ENCODE assay signal across 18 cellular contexts in the genomic region with DNA sequence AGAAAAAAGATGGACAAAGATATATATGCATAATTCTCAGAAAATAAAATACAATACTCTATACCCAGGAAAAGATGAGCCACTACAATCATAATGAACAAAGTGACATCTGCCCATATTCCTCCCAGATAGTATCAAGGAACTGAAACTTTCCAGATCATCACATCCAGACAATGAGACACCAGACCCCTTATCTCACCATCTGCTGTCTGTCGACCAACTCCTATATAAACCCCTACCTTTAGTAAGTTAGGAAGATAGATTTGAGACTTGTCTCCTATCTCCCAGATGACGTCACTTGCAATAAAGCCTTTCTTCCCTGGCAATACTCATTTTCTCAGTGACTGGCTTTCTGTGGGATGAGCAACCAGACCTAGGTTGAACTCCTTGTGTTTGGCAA.
DNase-seq lines count a peak whose midpoint lies in the region; ATAC-seq lines count a peak whose summit lies in the region.
"Had no signal": no experiment of that assay in that cellular context is flagged by ENCODE, and none has a peak within 500 bp of the region (broad histone marks: within the 10 kb centered on the region; RNA-seq: fewer than 3 reads in every experiment).

No MANE protein-coding gene starts in this region.

- H3K9ac ChIP-seq in BLaER1 treated with 17β-estradiol and CSF1 and Interleukin-3, amounts not matched to agents 10 nM and 100 nM: no peak overlapping the region; a peak in 1 of 22 replicates

- H3K27me3 ChIP-seq in BLaER1 treated with 17β-estradiol and CSF1 and Interleukin-3, amounts not matched to agents 10 nM and 100 nM: no peaks in the 10 kb centered on the region
- H3K27me3 ChIP-seq: spleen, uterus had no signal

- H3K4me1 ChIP-seq in BLaER1 treated with 17β-estradiol and CSF1 and Interleukin-3, amounts not matched to agents 10 nM and 100 nM: peaks cover 35 to 48% (median 44%) of the 10 kb centered on the region in 10 experiments
- H3K4me1 ChIP-seq: left ventricle myocardium inferior, spleen, uterus had no signal

- no peaks in the 10 kb centered on the region for H3K36me3 ChIP-seq in BLaER1 treated with 17β-estradiol and CSF1 and Interleukin-3, amounts not matched to agents 10 nM and 100 nM
- H3K36me3 ChIP-seq: left ventricle myocardium inferior, spleen, uterus had no signal

- H3K4me3 ChIP-seq in BLaER1 treated with 17β-estradiol and CSF1 and Interleukin-3, amounts not matched to agents 10 nM and 100 nM: no peak overlapping the region
- H3K4me3 ChIP-seq: coronary artery, left ventricle myocardium inferior, spleen, uterus had no signal

- ATAC-seq in GM18907 (IDR thresholded peaks at IDR 0.05; ENCODE audit: unreplicated experiment) (peak; percentile 27), HG02759 (IDR thresholded peaks at IDR 0.05; ENCODE audit: unreplicated experiment) (peak; percentile 27), HG03520 (IDR thresholded peaks at IDR 0.05; ENCODE audit: unreplicated experiment) (peak; percentile 15), HG02642 (IDR thresholded peaks at IDR 0.05; ENCODE audit: poor library complexity, unreplicated experiment) (no peak), GM21447 (IDR thresholded peaks at IDR 0.05; ENCODE audit: unreplicated experiment) (no peak)
- ATAC-seq: activated CD8-positive, alpha-beta memory T cell treated with anti-CD3 and anti-CD28 coated beads, Interleukin-2, amount 10 ng/mL, durations not matched to agents 7 days and 5 days had no signal

- peak overlapping the region in 9 of 11 experiments; percentile 39 to 87 (median 74); a peak in 18 of 22 replicates for H3K4me2 ChIP-seq in BLaER1 treated with 17β-estradiol and CSF1 and Interleukin-3, amounts not matched to agents 10 nM and 100 nM

- peak overlapping the region in 8 of 11 experiments; percentile 47 to 88 (median 80); a peak in 16 of 22 replicates for H3K27ac ChIP-seq in BLaER1 treated with 17β-estradiol and CSF1 and Interleukin-3, amounts not matched to agents 10 nM and 100 nM
- H3K27ac ChIP-seq: coronary artery, left ventricle myocardium inferior, spleen, uterus had no signal

- DNase-seq in NCI-H748 treated with DMSO at 0.1 percent for 48 hours (lab: John Stamatoyannopoulos, UW) (no peak), NCI-H1417 (lab: John Stamatoyannopoulos, UW) (no peak)
- DNase-seq: activated CD4-positive, alpha-beta T cell treated with anti-CD3 and anti-CD28 coated beads for 4 hours; activated CD8-positive, alpha-beta memory T cell treated with anti-CD3 and anti-CD28 coated beads, Interleukin-2, amount 10 ng/mL, durations not matched to agents 7 days and 5 days; activated naive CD8-positive, alpha-beta T cell treated with anti-CD3 and anti-CD28 coated beads, Interleukin-2, amount 10 ng/mL, durations not matched to agents 7 days and 5 days; GDM1; head of caudate nucleus; left ventricle myocardium inferior; NCI-H2029 treated with DMSO at 0.1 percent for 48 hours; spleen; uterus had no signal

- H4K20me1 ChIP-seq in BLaER1 treated with 17β-estradiol and CSF1 and Interleukin-3, amounts not matched to agents 10 nM and 100 nM: no peaks in the 10 kb centered on the region

- H3K9me3 ChIP-seq in BLaER1 treated with 17β-estradiol and CSF1 and Interleukin-3, amounts not matched to agents 10 nM and 100 nM (replicated peaks in 1 of 11): peaks cover 0 to 5% (median 0%) of the 10 kb centered on the region in 11 experiments; a peak in 2 of 22 replicates
- H3K9me3 ChIP-seq: left ventricle myocardium inferior, spleen, uterus had no signal

Comparison
In these comparisons a context has a peak if more than half of its experiments do, and no peak if none do; other contexts are left out.
1. ATAC-seq: peak in GM18907 (single experiment), HG02759 (single experiment) and HG03520 (single experiment); none in HG02642 (single experiment) and GM21447 (single experiment).